ENCODE assay signal across 13 cellular contexts in genomic region chr20:51042064-51042463, GRCh38. TPM values are rescaled to one million over a fixed set of nuclear protein-coding genes. Genes with fewer than 3 reads are reported as not detected.
A peak's percentile ranks its signal among the peaks of the same experiment; 100 is the strongest.
DNase-seq lines count a peak whose midpoint lies in the region; ATAC-seq and TF ChIP-seq lines count a peak whose summit lies in the region.
"Had no signal": no experiment of that assay in that cellular context is flagged by ENCODE, and none has a peak within 500 bp of the region (broad histone marks: within the 10 kb centered on the region; RNA-seq: fewer than 3 reads in every experiment).

No MANE protein-coding gene starts in this region.

- no peak for TF ChIP-seq CTCF in epithelial cell of esophagus (IDR thresholded peaks at IDR 0.05; ENCODE audit: insufficient read depth, low read depth, low read length, missing control alignments)
- no peak for TF ChIP-seq CTCF in type B pancreatic cell (conservative IDR thresholded peaks at IDR 0.05)

- no peaks in the 10 kb centered on the region for H3K4me1 Mint-ChIP-seq in type B pancreatic cell (ENCODE audit: unreplicated experiment)

- DNase-seq in ELR (ENCODE audit: low read depth): peak; percentile 54
- peak; percentile 23 for DNase-seq in HT1080 (ENCODE audit: low read depth)
- DNase-seq in epithelial cell of esophagus (ENCODE audit: low read depth): peak; percentile 89
- DNase-seq in kidney tubule cell (ENCODE audit: low spot score): peak; percentile 74
- no peak for DNase-seq in medulla oblongata (ENCODE audit: extremely low spot score)
- DNase-seq in EL: no peak
- DNase-seq in type B pancreatic cell (ENCODE audit: extremely low spot score, unreplicated experiment): no peak
- DNase-seq: NCI-H1436 treated with DMSO at 0.1 percent for 48 hours, NCI-H2029 treated with DMSO at 0.1 percent for 48 hours, NCI-H2171 treated with DMSO at 0.1 percent for 48 hours, NCI-H446 treated with DMSO at 0.1 percent for 48 hours had no signal

- no peaks in the 10 kb centered on the region for H3K36me3 Mint-ChIP-seq in type B pancreatic cell

- no peak overlapping the region for H3K4me3 ChIP-seq in epithelial cell of esophagus (ENCODE audit: low read length)
- H3K4me3 ChIP-seq: SJSA1 had no signal

- no peaks in the 10 kb centered on the region for H3K27me3 Mint-ChIP-seq in type B pancreatic cell

- H3K4me3 Mint-ChIP-seq in type B pancreatic cell: no peak overlapping the region

- H3K27ac Mint-ChIP-seq in type B pancreatic cell: no peak overlapping the region

- H3K9me3 Mint-ChIP-seq in type B pancreatic cell: no peaks in the 10 kb centered on the region

- no peak for ATAC-seq in HG03039 (IDR thresholded peaks at IDR 0.05; ENCODE audit: unreplicated experiment)

RNA-seq across cellular contexts. Expression of gene KCNG1, which starts 19.2 kb away (rescaled TPM):
- 56.9 and 65.0 TPM in 2 replicates for total RNA-seq in HT1080 (2014; rRNA removed; shearing (Covaris generic))
- polyA plus RNA-seq in HT1080 (2015; cell fraction: cytosol; rRNA removed): 116 and 147 TPM in 2 replicates
- 96.6 and 99.7 TPM in 2 replicates for polyA plus RNA-seq in HT1080 (2015; cell fraction: nucleus; rRNA removed)
- total RNA-seq in type B pancreatic cell (ENCODE audit: low replicate concordance): 78.8 and 238 TPM in 2 replicates

Comparison
In these comparisons a context has a peak if more than half of its experiments do, and no peak if none do; other contexts are left out.
1. DNase-seq: peak in ELR (single experiment), HT1080 (single experiment), epithelial cell of esophagus (single experiment) and kidney tubule cell (single experiment); none in medulla oblongata (single experiment), EL (single experiment) and type B pancreatic cell (single experiment).